1 cellular context compared by ENCODE assay signal in the genomic region with DNA sequence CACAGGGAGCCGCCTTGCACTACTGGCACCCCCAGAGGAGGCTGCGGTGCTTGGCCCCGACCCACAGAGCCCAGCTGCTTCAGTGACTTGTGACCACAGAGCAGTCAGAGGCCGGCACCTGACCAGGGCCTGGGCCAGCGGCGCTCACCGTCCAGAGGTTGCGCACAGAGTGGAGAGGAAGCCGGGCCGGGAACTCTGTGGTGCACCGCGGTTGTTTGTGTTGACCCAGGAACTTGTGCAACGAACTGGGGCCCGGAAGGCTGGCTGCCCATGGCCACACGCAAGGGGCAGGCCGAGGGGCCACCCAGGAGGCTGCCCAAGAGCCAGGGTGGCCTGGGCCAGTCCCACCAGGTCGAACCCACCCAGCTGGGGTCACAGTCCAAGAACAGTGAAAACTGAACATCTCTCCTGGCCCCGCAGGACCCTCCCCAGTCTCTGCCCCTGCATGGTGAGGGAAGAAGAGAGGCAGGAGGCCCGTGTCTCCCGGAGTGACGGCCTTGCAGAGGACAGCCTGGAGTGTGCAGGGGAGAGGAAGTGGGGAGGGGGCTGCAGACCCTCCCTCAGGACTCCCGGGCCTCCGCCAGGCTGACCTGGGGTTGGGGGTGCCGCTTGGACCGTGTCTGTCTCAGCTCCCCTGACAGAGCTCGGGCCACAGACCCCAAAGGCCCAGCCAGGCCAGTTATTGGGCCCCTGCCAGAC.
TF ChIP-seq lines count a peak whose summit lies in the region.

No MANE protein-coding gene starts in this region.

TF ChIP-seq in SK-N-SH, 30 proteins besides CTCF, POLR2A, EP300 and RAD21 (continued from another document):
- TF ChIP-seq, protein P1, sequence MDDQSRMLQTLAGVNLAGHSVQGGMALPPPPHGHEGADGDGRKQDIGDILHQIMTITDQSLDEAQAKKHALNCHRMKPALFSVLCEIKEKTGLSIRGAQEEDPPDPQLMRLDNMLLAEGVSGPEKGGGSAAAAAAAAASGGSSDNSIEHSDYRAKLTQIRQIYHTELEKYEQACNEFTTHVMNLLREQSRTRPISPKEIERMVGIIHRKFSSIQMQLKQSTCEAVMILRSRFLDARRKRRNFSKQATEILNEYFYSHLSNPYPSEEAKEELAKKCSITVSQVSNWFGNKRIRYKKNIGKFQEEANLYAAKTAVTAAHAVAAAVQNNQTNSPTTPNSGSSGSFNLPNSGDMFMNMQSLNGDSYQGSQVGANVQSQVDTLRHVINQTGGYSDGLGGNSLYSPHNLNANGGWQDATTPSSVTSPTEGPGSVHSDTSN (IDR thresholded peaks at IDR 0.05), result no peak
- TF ChIP-seq MEF2A (IDR thresholded peaks at IDR 0.05; ENCODE audit: borderline replicate concordance, low read depth), result no peak
- no peak for TF ChIP-seq SIN3A (IDR thresholded peaks at IDR 0.05; ENCODE audit: borderline replicate concordance, low read depth, low read length)
- TF ChIP-seq JUND (IDR thresholded peaks at IDR 0.05), result no peak
TF ChIP-seq in SK-N-SH: peak in this region for 0.
